15 cellular contexts compared by ENCODE assay signal in genomic region chr1:185337221-185337620, GRCh38. TPM values are rescaled to one million over a fixed set of nuclear protein-coding genes. Genes with fewer than 3 reads are reported as not detected.
A peak's percentile ranks its signal among the peaks of the same experiment; 100 is the strongest.
DNase-seq lines count a peak whose midpoint lies in the region; ATAC-seq and TF ChIP-seq lines count a peak whose summit lies in the region.
"Had no signal": no experiment of that assay in that cellular context is flagged by ENCODE, and none has a peak within 500 bp of the region (broad histone marks: within the 10 kb centered on the region; RNA-seq: fewer than 3 reads in every experiment).

No MANE protein-coding gene starts in this region.

- no peak overlapping the region for H3K9ac ChIP-seq in adipocyte (ENCODE audit: low read length)

- H3K36me3 Mint-ChIP-seq in HFFc6 (ENCODE audit: low read depth): no peaks in the 10 kb centered on the region
- H3K36me3 Mint-ChIP-seq: brain had no signal

- H3K27ac Mint-ChIP-seq in HFFc6: peak overlapping the region; percentile 32
- H3K27ac Mint-ChIP-seq: B cell, brain had no signal

- H3K27me3 Mint-ChIP-seq in HFFc6 (ENCODE audit: insufficient read depth): peaks cover 4% of the 10 kb centered on the region
- H3K27me3 Mint-ChIP-seq: B cell had no signal

- no peaks in the 10 kb centered on the region for H3K9me3 Mint-ChIP-seq in HFFc6
- H3K9me3 Mint-ChIP-seq: brain had no signal

- H3K4me3 ChIP-seq in AG10803 (ENCODE audit: low read length): no peak overlapping the region
- no peak overlapping the region for H3K4me3 ChIP-seq in adipocyte (ENCODE audit: low read length)
- H3K4me3 ChIP-seq: psoas muscle had no signal

- H3K4me3 Mint-ChIP-seq in HFFc6: peak overlapping the region; percentile 28
- H3K4me3 Mint-ChIP-seq: B cell, brain had no signal

- peaks cover 4% of the 10 kb centered on the region for H3K4me1 ChIP-seq in adipocyte (ENCODE audit: control insufficient read depth, insufficient read depth, low read length)
- H3K4me1 ChIP-seq: psoas muscle had no signal

- H3K9me3 ChIP-seq in adipocyte (ENCODE audit: control insufficient read depth, low read length): no peaks in the 10 kb centered on the region
- H3K9me3 ChIP-seq: psoas muscle had no signal

- no peak for ATAC-seq in GM18867 (IDR thresholded peaks at IDR 0.05; ENCODE audit: unreplicated experiment)
- ATAC-seq: psoas muscle had no signal

- DNase-seq in AG10803 (ENCODE audit: low read depth) (peak; percentile 78), HFFc6 (peak; percentile 47), adipocyte (ENCODE audit: low read depth) (peak; percentile 47), iris pigment epithelial cell (ENCODE audit: low read depth) (peak; percentile 58), DMS153 treated with DMSO at 0.1 percent for 48 hours (lab: John Stamatoyannopoulos, UW; ENCODE audit: unreplicated experiment) (no peak), cerebellar nuclear complex (lab: John Stamatoyannopoulos, UW) (no peak)
- no peak for DNase-seq in activated effector memory CD4-positive, alpha-beta T cell treated with Interleukin-2 at 50 U/mL for 16 hours
- DNase-seq: NCI-H69; psoas muscle; SHP77 treated with DMSO at 0.1 percent for 48 hours; stimulated activated CD4-positive, alpha-beta T cell treated with anti-CD3 and anti-CD28 coated beads, Interleukin-4, amount 100 ng/mL, for 1 hour; stimulated activated naive CD4-positive, alpha-beta T cell treated with Interleukin-2 at 50 U/mL for 16 hours had no signal

- H3K4me1 Mint-ChIP-seq in HFFc6 (ENCODE audit: low read depth): peaks cover 31% of the 10 kb centered on the region
- H3K4me1 Mint-ChIP-seq: brain had no signal

- no peaks in the 10 kb centered on the region for H3K27me3 ChIP-seq in adipocyte (replicated peaks; ENCODE audit: control insufficient read depth, insufficient read depth, low read length)

- no peak for TF ChIP-seq CTCF in AG10803 (conservative IDR thresholded peaks at IDR 0.05; ENCODE audit: low read length)
- no peak for TF ChIP-seq CTCF in HFFc6 (IDR thresholded peaks at IDR 0.05)

- H3K36me3 ChIP-seq in adipocyte (ENCODE audit: control insufficient read depth, insufficient read depth, low read length, severe bottlenecking): no peaks in the 10 kb centered on the region

RNA-seq across cellular contexts. Expression of gene IVNS1ABP, which starts 20.2 kb away (rescaled TPM):
- total RNA-seq in HFFc6 (2021; fragmentation: NEBNext Ultra II Directional; extraction: Animal tissue kit (Norgen Biotek cat#: 25700)): 10 to 100 TPM; 34.1 to 52.4 (median 41.2) TPM

Comparison
In these comparisons a context has a peak if more than half of its experiments do, and no peak if none do; other contexts are left out.
1. DNase-seq: peak in AG10803 (single experiment), HFFc6 (single experiment), adipocyte (single experiment) and iris pigment epithelial cell (single experiment); none in DMS153 treated with DMSO at 0.1 percent for 48 hours (single experiment), activated effector memory CD4-positive, alpha-beta T cell treated with Interleukin-2 at 50 U/mL for 16 hours (single experiment) and cerebellar nuclear complex (0 of 2).